9 cellular contexts compared by ENCODE assay signal in genomic region chr17:22373911-22374310, GRCh38.
"Had no signal": no experiment of that assay in that cellular context is flagged by ENCODE, and none has a peak within 500 bp of the region (broad histone marks: within the 10 kb centered on the region; RNA-seq: fewer than 3 reads in every experiment).

No MANE protein-coding gene starts in this region.

- H3K9ac ChIP-seq: KMS-11 had no signal

- H3K4me3 Mint-ChIP-seq: IgD-negative memory B cell had no signal

- FAIRE-seq: HepG2, HTR-8/SVneo, K562 had no signal

- H3K27ac ChIP-seq: HL-60, KMS-11 had no signal

- H3K27me3 Mint-ChIP-seq: IgD-negative memory B cell had no signal

- H3K36me3 Mint-ChIP-seq: IgD-negative memory B cell had no signal

- ATAC-seq: HepG2, K562 had no signal

- H3K4me1 Mint-ChIP-seq: IgD-negative memory B cell had no signal

- H3K27ac Mint-ChIP-seq: IgD-negative memory B cell had no signal

- H3K4me3 ChIP-seq: K562 had no signal

- DNase-seq: IMR-90, KBM-7, KG1 had no signal

- H3K4me2 ChIP-seq: KMS-11 had no signal
